ENCODE assay signal across 20 cellular contexts in the genomic region with DNA sequence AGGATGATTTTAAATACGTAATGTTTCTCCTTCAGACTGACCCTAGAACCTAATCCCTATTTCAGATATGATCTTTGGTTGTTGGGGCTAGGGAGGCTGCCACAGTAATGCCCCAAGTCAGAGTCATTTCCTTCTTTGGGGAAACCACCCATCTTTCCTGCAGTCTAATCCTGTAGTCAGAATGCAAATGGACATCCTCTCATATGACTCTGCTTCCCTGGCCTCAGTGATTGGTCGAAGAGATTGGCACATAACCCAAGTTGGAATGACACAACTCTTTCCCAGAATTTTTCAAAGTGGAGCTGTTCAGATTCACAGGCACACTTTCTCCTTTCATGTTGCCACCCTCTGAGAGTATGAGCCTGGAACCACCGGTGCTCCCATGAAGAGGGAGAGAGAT. TPM values are rescaled to one million over a fixed set of nuclear protein-coding genes. Genes with fewer than 3 reads are reported as not detected.
DNase-seq lines count a peak whose midpoint lies in the region; ATAC-seq and TF ChIP-seq lines count a peak whose summit lies in the region.
"Had no signal": no experiment of that assay in that cellular context is flagged by ENCODE, and none has a peak within 500 bp of the region (broad histone marks: within the 10 kb centered on the region; RNA-seq: fewer than 3 reads in every experiment).

No MANE protein-coding gene starts in this region.

- H3K4me2 ChIP-seq in mammary epithelial cell (ENCODE audit: insufficient read depth, low read depth, low read length), result no peak overlapping the region
- no peak overlapping the region for H3K4me2 ChIP-seq in smooth muscle cell

- in situ Hi-C loops in mammary epithelial cell (cut with MboI; ENCODE audit: low sequenced_read_pairs in 2 of 2), result no loop called here

- H3K9me3 ChIP-seq in mammary epithelial cell (replicated peaks; ENCODE audit: insufficient read depth, low read length) (no peaks in the 10 kb centered on the region), lower lobe of right lung (no peaks in the 10 kb centered on the region), smooth muscle cell (replicated peaks; ENCODE audit: low read depth) (no peaks in the 10 kb centered on the region)
- H3K9me3 ChIP-seq: prostate gland, uterus had no signal

- no peak overlapping the region for H3K9ac ChIP-seq in mammary epithelial cell (ENCODE audit: insufficient read depth, low read length)
- H3K9ac ChIP-seq in smooth muscle cell (ENCODE audit: low read depth), result no peak overlapping the region

- H3K79me2 ChIP-seq in mammary epithelial cell (ENCODE audit: insufficient read depth, low read length) (no peaks in the 10 kb centered on the region), smooth muscle cell (ENCODE audit: low read depth) (no peaks in the 10 kb centered on the region)

- no peak overlapping the region for H2AFZ ChIP-seq in mammary epithelial cell (ENCODE audit: low read depth, low read length)
- H2AFZ ChIP-seq in smooth muscle cell (ENCODE audit: low read depth), result no peak overlapping the region

- no peak overlapping the region for H3K4me3 ChIP-seq in mammary epithelial cell (replicated peaks in 1 of 3; ENCODE audit: insufficient read depth in 1 of 3, low read depth in 2 of 3, low read length in 3 of 3)
- no peak overlapping the region for H3K4me3 ChIP-seq in lower lobe of right lung
- H3K4me3 ChIP-seq in smooth muscle cell, result no peak overlapping the region
- H3K4me3 ChIP-seq: prostate gland, uterus had no signal

- peak; percentile 31 for ATAC-seq in stimulated activated naive CD8-positive, alpha-beta T cell treated with anti-CD3 and anti-CD28 coated beads, Interleukin-15, amount 100 ng/mL, for 72 hours
- no peak for ATAC-seq in stimulated activated naive CD8-positive, alpha-beta T cell treated with anti-CD3 and anti-CD28 coated beads, Interleukin-15, Interleukin-2, amounts not matched to agents 100 U/mL and 50 U/mL, for 24 hours
- ATAC-seq in HG02852 (IDR thresholded peaks at IDR 0.05; ENCODE audit: unreplicated experiment) (peak; percentile 83), lower lobe of right lung (no peak), GM18511 (IDR thresholded peaks at IDR 0.05; ENCODE audit: unreplicated experiment) (no peak)

- CTCF ChIA-PET in mammary epithelial cell (lab: Charles Lee; ENCODE audit: low non-redundant PET), result no interaction called here

- H3K27me3 Mint-ChIP-seq in stimulated activated naive CD8-positive, alpha-beta T cell treated with anti-CD3 and anti-CD28 coated beads, Interleukin-15, amount 100 ng/mL, for 72 hours, result no peaks in the 10 kb centered on the region

- no peaks in the 10 kb centered on the region for H3K4me1 ChIP-seq in mammary epithelial cell (ENCODE audit: insufficient read depth, low read length)
- no peaks in the 10 kb centered on the region for H3K4me1 ChIP-seq in lower lobe of right lung
- H3K4me1 ChIP-seq in smooth muscle cell (ENCODE audit: low read depth), result no peaks in the 10 kb centered on the region
- H3K4me1 ChIP-seq: prostate gland, uterus had no signal

- H3K27ac ChIP-seq in mammary epithelial cell (ENCODE audit: insufficient read depth, low read depth, low read length) (no peak overlapping the region), lower lobe of right lung (no peak overlapping the region), smooth muscle cell (ENCODE audit: low read depth) (no peak overlapping the region)
- H3K27ac ChIP-seq: prostate gland, uterus had no signal

- no peak overlapping the region for H3K27ac Mint-ChIP-seq in stimulated activated naive CD8-positive, alpha-beta T cell treated with anti-CD3 and anti-CD28 coated beads, Interleukin-15, amount 100 ng/mL, for 72 hours
- H3K27ac Mint-ChIP-seq: CD8-positive, alpha-beta memory T cell; nephron progenitor cell had no signal

- DNase-seq in stimulated activated naive CD8-positive, alpha-beta T cell treated with anti-CD3 and anti-CD28 coated beads, Interleukin-15, amount 100 ng/mL, for 72 hours, result no peak
- DNase-seq in stimulated activated naive CD8-positive, alpha-beta T cell treated with anti-CD3 and anti-CD28 coated beads, Interleukin-15, Interleukin-2, amounts not matched to agents 100 U/mL and 50 U/mL, for 24 hours, result no peak
- DNase-seq in mammary epithelial cell (peak; percentile 8), NCI-H1417 (lab: John Stamatoyannopoulos, UW) (no peak), lower lobe of right lung (no peak), smooth muscle cell (lab: John Stamatoyannopoulos, UW; ENCODE audit: unreplicated experiment) (no peak)
- DNase-seq: activated CD8-positive, alpha-beta memory T cell treated with anti-CD3 and anti-CD28 coated beads, Interleukin-2, amount 50 U/mL, for 48 hours; activated naive CD4-positive, alpha-beta T cell; anterior cingulate cortex; CD8-positive, alpha-beta memory T cell; DND-41; NCI-H1930; NCI-H510A; nephron progenitor cell; SHP77; T-helper 2 cell; uterus had no signal

- H4K20me1 ChIP-seq in mammary epithelial cell (ENCODE audit: insufficient read depth, low read length), result no peaks in the 10 kb centered on the region
- no peaks in the 10 kb centered on the region for H4K20me1 ChIP-seq in smooth muscle cell (ENCODE audit: low read depth)

- H3K36me3 ChIP-seq in mammary epithelial cell (ENCODE audit: insufficient read depth, low read length), result no peaks in the 10 kb centered on the region
- no peaks in the 10 kb centered on the region for H3K36me3 ChIP-seq in lower lobe of right lung
- H3K36me3 ChIP-seq in smooth muscle cell (ENCODE audit: low read depth), result no peaks in the 10 kb centered on the region
- H3K36me3 ChIP-seq: prostate gland, uterus had no signal

- H3F3A ChIP-seq in smooth muscle cell (ENCODE audit: low read depth), result no peaks in the 10 kb centered on the region

- no peaks in the 10 kb centered on the region for H3K27me3 ChIP-seq in mammary epithelial cell (ENCODE audit: insufficient read depth, low read length)
- H3K27me3 ChIP-seq in lower lobe of right lung (ENCODE audit: low read depth), result no peaks in the 10 kb centered on the region
- H3K27me3 ChIP-seq in smooth muscle cell (ENCODE audit: low read depth), result no peaks in the 10 kb centered on the region
- H3K27me3 ChIP-seq: uterus had no signal

- dilution Hi-C loops in mammary epithelial cell (cut with HindIII; ENCODE audit: low sequenced_read_pairs), result no loop called here

- no peak overlapping the region for H3K4me3 Mint-ChIP-seq in stimulated activated naive CD8-positive, alpha-beta T cell treated with anti-CD3 and anti-CD28 coated beads, Interleukin-15, amount 100 ng/mL, for 72 hours
- H3K4me3 Mint-ChIP-seq: CD8-positive, alpha-beta memory T cell; nephron progenitor cell had no signal

- 81% methylated on average over 3 of the region's 3 CpGs for WGBS in mammary epithelial cell (ENCODE audit: low coverage, missing lambda C conversion rate)
- 79% methylated on average over 3 of the region's 3 CpGs for WGBS in smooth muscle cell (ENCODE audit: low lambda C conversion rate)

- TF ChIP-seq CTCF in mammary epithelial cell (conservative IDR thresholded peaks at IDR 0.05 in 1 of 2, IDR thresholded peaks at IDR 0.05 in 1 of 2; ENCODE audit: extremely low read depth in 1 of 2, insufficient read depth in 1 of 2, low read depth in 1 of 2, low read length in 2 of 2), result no peak
- TF ChIP-seq CTCF in lower lobe of right lung (IDR thresholded peaks at IDR 0.05), result no peak
- TF ChIP-seq CTCF in smooth muscle cell (IDR thresholded peaks at IDR 0.05; ENCODE audit: borderline replicate concordance, insufficient read depth, poor library complexity, severe bottlenecking), result no peak

- H3K4me1 Mint-ChIP-seq in stimulated activated naive CD8-positive, alpha-beta T cell treated with anti-CD3 and anti-CD28 coated beads, Interleukin-15, amount 100 ng/mL, for 72 hours, result no peaks in the 10 kb centered on the region
- H3K4me1 Mint-ChIP-seq: CD8-positive, alpha-beta memory T cell had no signal

- intact Hi-C loops in mammary epithelial cell (cut with micrococcal nuclease), result no loop called here
- intact Hi-C loops in lower lobe of right lung (cut with DNase I), result no loop called here

- peaks cover 0 to 7% of the 10 kb centered on the region in 2 donors for H3K9me3 Mint-ChIP-seq in stimulated activated naive CD8-positive, alpha-beta T cell treated with anti-CD3 and anti-CD28 coated beads, Interleukin-15, amount 100 ng/mL, for 72 hours
- H3K9me3 Mint-ChIP-seq: CD8-positive, alpha-beta memory T cell had no signal

- BruUV-seq in mammary epithelial cell (replicated peaks; lab: Mats Ljungman, UMichigan), result no TSS peak

RNA-seq across cellular contexts. Expression of a gene that starts 58.8 kb away (rescaled TPM):
- total RNA-seq in mammary epithelial cell, result 10 to 100 TPM; 45.1 to 77.3 TPM
- polyA plus RNA-seq in mammary epithelial cell, result 11.0 TPM
- 92.6 TPM for polyA minus RNA-seq in mammary epithelial cell
- 54.7 TPM for total RNA-seq in lower lobe of right lung
- total RNA-seq in smooth muscle cell, result 102 and 123 TPM in 2 replicates
- 22.9 and 38.0 TPM in 2 replicates for polyA plus RNA-seq in smooth muscle cell

Comparison
In these comparisons a context has a peak if more than half of its experiments do, and no peak if none do; other contexts are left out.
1. ATAC-seq: peak in stimulated activated naive CD8-positive, alpha-beta T cell treated with anti-CD3 and anti-CD28 coated beads, Interleukin-15, amount 100 ng/mL, for 72 hours (single experiment) and HG02852 (single experiment); none in stimulated activated naive CD8-positive, alpha-beta T cell treated with anti-CD3 and anti-CD28 coated beads, Interleukin-15, Interleukin-2, amounts not matched to agents 100 U/mL and 50 U/mL, for 24 hours (single experiment), lower lobe of right lung (0 of 2) and GM18511 (single experiment).